8 cellular contexts compared by ENCODE assay signal in the genomic region with DNA sequence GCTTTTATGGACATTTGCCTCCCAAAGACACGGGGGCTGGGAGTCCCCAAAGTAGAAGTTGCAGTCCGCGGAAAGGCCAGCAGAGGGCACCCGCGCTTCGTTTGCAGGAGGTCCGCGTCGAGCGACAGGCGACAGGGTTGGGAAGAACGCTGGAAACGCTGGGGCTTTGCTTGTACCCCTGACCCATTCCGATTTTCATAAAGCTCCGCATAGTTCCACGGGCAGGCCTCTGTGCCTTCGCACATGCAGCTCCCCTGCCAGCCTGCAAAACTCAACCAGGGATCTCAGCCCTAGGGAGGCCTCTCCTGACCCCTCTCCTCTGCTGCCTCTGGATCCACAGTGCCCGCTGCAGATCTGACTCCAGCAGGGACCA.
DNase-seq lines count a peak whose midpoint lies in the region; ATAC-seq lines count a peak whose summit lies in the region.

No MANE protein-coding gene starts in this region.

- no peaks in the 10 kb centered on the region for H3K9me3 Mint-ChIP-seq in central memory CD8-positive, alpha-beta T cell

- DNase-seq in NCI-H2196 (lab: John Stamatoyannopoulos, UW; ENCODE audit: unreplicated experiment): peak; percentile 84
- DNase-seq in NCI-H2196 treated with DMSO at 0.1 percent for 48 hours (lab: John Stamatoyannopoulos, UW; ENCODE audit: unreplicated experiment): no peak
- peak; percentile 63 for DNase-seq in NCI-H2171 (lab: John Stamatoyannopoulos, UW)
- DNase-seq in activated CD4-positive, CD25-positive, alpha-beta regulatory T cell treated with anti-CD3 and anti-CD28 coated beads, Interleukin-2, amount 50 U/mL, for 72 hours: peak; percentile 89
- DNase-seq in central memory CD8-positive, alpha-beta T cell (ENCODE audit: low spot score in 2 of 2): peak; percentile 62 to 81
- peak; percentile 64 for DNase-seq in kidney tubule cell (ENCODE audit: low spot score)
- peak; percentile 74 for DNase-seq in stimulated activated CD4-positive, alpha-beta T cell treated with anti-CD3 and anti-CD28 coated beads, Interleukin-1b, Interleukin-23, amount 100 ng/mL, for 48 hours

- no peak overlapping the region for H3K4me3 Mint-ChIP-seq in central memory CD8-positive, alpha-beta T cell

- no peaks in the 10 kb centered on the region for H3K36me3 Mint-ChIP-seq in central memory CD8-positive, alpha-beta T cell (ENCODE audit: insufficient read depth)

- peak; percentile 62 for ATAC-seq in central memory CD8-positive, alpha-beta T cell (replicated peaks; ENCODE audit: extremely low read depth, poor library complexity, severe bottlenecking)
- no peak for ATAC-seq in GM19351 (IDR thresholded peaks at IDR 0.05; ENCODE audit: unreplicated experiment)

- no peak overlapping the region for H3K27ac Mint-ChIP-seq in central memory CD8-positive, alpha-beta T cell (ENCODE audit: low read depth)

- no peaks in the 10 kb centered on the region for H3K4me1 Mint-ChIP-seq in central memory CD8-positive, alpha-beta T cell

- H3K27me3 Mint-ChIP-seq in central memory CD8-positive, alpha-beta T cell: peaks cover 31% of the 10 kb centered on the region
